In the genomic region with DNA sequence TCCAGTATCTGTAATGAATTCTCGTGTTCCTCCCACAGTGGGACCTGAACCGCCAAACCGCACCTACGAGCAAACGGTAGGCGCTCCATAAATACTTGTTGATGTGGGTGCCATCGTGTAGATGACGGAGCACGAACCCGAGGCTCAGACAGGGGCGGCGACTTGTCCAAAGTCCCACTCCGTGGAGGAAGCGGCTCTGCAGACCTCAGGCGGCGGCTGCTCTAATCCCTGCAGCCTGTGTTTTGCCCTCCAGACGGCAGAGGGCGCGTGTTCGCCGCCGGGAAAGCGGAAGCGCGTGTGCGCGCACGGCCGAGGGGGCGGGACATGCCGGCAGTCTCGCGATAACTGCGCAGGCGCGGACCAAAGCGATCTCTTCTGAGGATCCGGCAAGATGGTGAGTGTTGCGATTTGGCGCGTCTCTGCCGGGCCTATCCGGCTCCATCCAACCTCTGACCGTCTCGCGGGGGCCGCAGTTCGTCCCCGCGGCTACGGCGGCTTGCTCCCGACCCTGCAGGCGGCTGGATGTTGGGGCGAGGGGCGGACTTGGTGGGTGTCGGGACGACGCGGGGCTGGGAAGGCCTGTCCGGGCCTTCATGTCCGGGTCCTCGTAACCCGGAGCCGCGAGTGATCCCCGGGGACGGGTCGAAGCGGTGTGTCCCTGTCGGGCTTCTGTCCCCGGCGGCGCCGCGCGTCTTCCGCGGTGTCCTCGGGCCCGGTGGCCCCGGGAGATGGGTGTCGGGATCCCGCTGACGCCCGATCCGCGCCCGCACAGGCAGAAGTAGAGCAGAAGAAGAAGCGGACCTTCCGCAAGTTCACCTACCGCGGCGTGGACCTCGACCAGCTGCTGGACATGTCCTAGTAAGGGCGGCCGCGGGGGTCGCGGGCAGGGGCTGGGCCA, we compare ENCODE assay signal across 8 cellular contexts. TPM values are rescaled to one million over a fixed set of nuclear protein-coding genes. Genes with fewer than 3 reads are reported as not detected.
A peak's percentile ranks its signal among the peaks of the same experiment; 100 is the strongest.
DNase-seq lines count a peak whose midpoint lies in the region; ATAC-seq and TF ChIP-seq lines count a peak whose summit lies in the region.

TSS of gene RPS15 (plus strand) at position 362 of the 898 bp plus-strand sequence. CDS start at position 392, 30 bp downstream.

- H3K4me1 ChIP-seq in BLaER1 treated with 17β-estradiol and CSF1 and Interleukin-3, amounts not matched to agents 10 nM and 100 nM = peaks cover 49 to 82% (median 62%) of the 10 kb centered on the region in 10 experiments
- H3K4me1 ChIP-seq in left lung = peaks cover 13 to 28% of the 10 kb centered on the region in 2 donors

- POLR2A ChIA-PET in activated CD4-positive, alpha-beta T cell treated with anti-CD3 and anti-CD28 coated beads, Interleukin-2, amount 10 ng/mL, durations not matched to agents 7 days and 5 days (lab: Charles Lee) = interaction anchor here (0.7 kb wide), 1 partner anchor 30 kb away, joined by 3 read pairs; no protein-coding TSS in a partner anchor

- H3K27ac ChIP-seq in BLaER1 treated with 17β-estradiol and CSF1 and Interleukin-3, amounts not matched to agents 10 nM and 100 nM = peak within 1 kb of the TSS; percentile 91 to 99 (median 98)
- H3K27ac ChIP-seq in left lung = peak within 1 kb of the TSS; percentile 79 to 89

- peak within 1 kb of the TSS; percentile 96 to 100 (median 99) for H3K9ac ChIP-seq in BLaER1 treated with 17β-estradiol and CSF1 and Interleukin-3, amounts not matched to agents 10 nM and 100 nM

- peak within 1 kb of the TSS; percentile 95 to 99 (median 98) for H3K4me2 ChIP-seq in BLaER1 treated with 17β-estradiol and CSF1 and Interleukin-3, amounts not matched to agents 10 nM and 100 nM

- CTCF ChIA-PET in activated CD4-positive, alpha-beta T cell treated with anti-CD3 and anti-CD28 coated beads, Interleukin-2, amount 10 ng/mL, durations not matched to agents 7 days and 5 days (lab: Charles Lee) = interaction anchor here (0.8 to 0.9 kb wide), 4 partner anchors 11 to 154 kb away, joined by 3 to 4 read pairs (median 4); no protein-coding TSS in a partner anchor

- H3K27ac Mint-ChIP-seq in activated CD4-positive, alpha-beta T cell treated with anti-CD3 and anti-CD28 coated beads, Interleukin-2, amount 10 ng/mL, durations not matched to agents 7 days and 5 days = peak within 1 kb of the TSS; percentile 100

- DNase-seq in GM19240 (ENCODE audit: insufficient read length, low spot score) = peak; percentile 98
- DNase-seq in NCI-H69 (lab: John Stamatoyannopoulos, UW) = peak; percentile 96
- DNase-seq in activated CD4-positive, alpha-beta T cell treated with anti-CD3 and anti-CD28 coated beads, Interleukin-2, amount 10 ng/mL, durations not matched to agents 7 days and 5 days = peak; percentile 94
- DNase-seq in dedifferentiated amniotic fluid mesenchymal stem cell (ENCODE audit: extremely low spot score) = peak; percentile 92
- DNase-seq in left lung = peak; percentile 95 to 98
- DNase-seq in stimulated activated CD4-positive, alpha-beta T cell treated with anti-CD3 and anti-CD28 coated beads, Interleukin-2, amount 100 ng/mL, for 4 hours (ENCODE audit: low read depth) = peak; percentile 92

- no peaks in the 10 kb centered on the region for H3K9me3 Mint-ChIP-seq in activated CD4-positive, alpha-beta T cell treated with anti-CD3 and anti-CD28 coated beads, Interleukin-2, amount 10 ng/mL, durations not matched to agents 7 days and 5 days

- H4K20me1 ChIP-seq in BLaER1 treated with 17β-estradiol and CSF1 and Interleukin-3, amounts not matched to agents 10 nM and 100 nM = peaks cover 66 to 97% (median 89%) of the 10 kb centered on the region in 11 experiments

- peak within 1 kb of the TSS; percentile 97 for H3K4me3 Mint-ChIP-seq in activated CD4-positive, alpha-beta T cell treated with anti-CD3 and anti-CD28 coated beads, Interleukin-2, amount 10 ng/mL, durations not matched to agents 7 days and 5 days

- ATAC-seq in HG03521 (IDR thresholded peaks at IDR 0.05; ENCODE audit: unreplicated experiment) (peak; percentile 81), left lung (peak; percentile 97)

- peaks cover 39% of the 10 kb centered on the region for H3K36me3 Mint-ChIP-seq in activated CD4-positive, alpha-beta T cell treated with anti-CD3 and anti-CD28 coated beads, Interleukin-2, amount 10 ng/mL, durations not matched to agents 7 days and 5 days (ENCODE audit: low read depth)

- no peaks in the 10 kb centered on the region for H3K9me3 ChIP-seq in BLaER1 treated with 17β-estradiol and CSF1 and Interleukin-3, amounts not matched to agents 10 nM and 100 nM (replicated peaks in 1 of 11)
- H3K9me3 ChIP-seq in left lung = no peaks in the 10 kb centered on the region

- no peaks in the 10 kb centered on the region for H3K27me3 ChIP-seq in BLaER1 treated with 17β-estradiol and CSF1 and Interleukin-3, amounts not matched to agents 10 nM and 100 nM
- H3K27me3 ChIP-seq in left lung = no peaks in the 10 kb centered on the region

- H3K4me3 ChIP-seq in BLaER1 treated with 17β-estradiol and CSF1 and Interleukin-3, amounts not matched to agents 10 nM and 100 nM = peak within 1 kb of the TSS; percentile 71 to 98 (median 90)
- peak within 1 kb of the TSS; percentile 84 to 96 for H3K4me3 ChIP-seq in left lung

- intact Hi-C loops in left lung (cut with DNase I) = no loop called here

- no peaks in the 10 kb centered on the region for H3K27me3 Mint-ChIP-seq in activated CD4-positive, alpha-beta T cell treated with anti-CD3 and anti-CD28 coated beads, Interleukin-2, amount 10 ng/mL, durations not matched to agents 7 days and 5 days

- peak; percentile 90 to 97 for TF ChIP-seq CTCF in left lung (IDR thresholded peaks at IDR 0.05)

- peaks cover 57 to 75% (median 68%) of the 10 kb centered on the region in 11 experiments for H3K36me3 ChIP-seq in BLaER1 treated with 17β-estradiol and CSF1 and Interleukin-3, amounts not matched to agents 10 nM and 100 nM
- H3K36me3 ChIP-seq in left lung = peaks cover 0 to 65% of the 10 kb centered on the region in 2 donors

- H3K4me1 Mint-ChIP-seq in activated CD4-positive, alpha-beta T cell treated with anti-CD3 and anti-CD28 coated beads, Interleukin-2, amount 10 ng/mL, durations not matched to agents 7 days and 5 days = peaks cover 34% of the 10 kb centered on the region

RNA-seq across cellular contexts. Expression of gene RPS15, which starts in this region (rescaled TPM):
- 1,000 to 10,000 TPM; 1,158 to 1,387 TPM for total RNA-seq in activated CD4-positive, alpha-beta T cell treated with anti-CD3 and anti-CD28 coated beads, Interleukin-2, amount 10 ng/mL, durations not matched to agents 7 days and 5 days
- total RNA-seq in left lung = 100 to 1,000 TPM; 942 to 951 TPM

Comparison
In these comparisons a context has a peak if more than half of its experiments do, and no peak if none do; other contexts are left out.
1. Peak in every context shown above with its lines: DNase-seq, ATAC-seq, H3K4me3 ChIP-seq and H3K27ac ChIP-seq.